In the genomic region with DNA sequence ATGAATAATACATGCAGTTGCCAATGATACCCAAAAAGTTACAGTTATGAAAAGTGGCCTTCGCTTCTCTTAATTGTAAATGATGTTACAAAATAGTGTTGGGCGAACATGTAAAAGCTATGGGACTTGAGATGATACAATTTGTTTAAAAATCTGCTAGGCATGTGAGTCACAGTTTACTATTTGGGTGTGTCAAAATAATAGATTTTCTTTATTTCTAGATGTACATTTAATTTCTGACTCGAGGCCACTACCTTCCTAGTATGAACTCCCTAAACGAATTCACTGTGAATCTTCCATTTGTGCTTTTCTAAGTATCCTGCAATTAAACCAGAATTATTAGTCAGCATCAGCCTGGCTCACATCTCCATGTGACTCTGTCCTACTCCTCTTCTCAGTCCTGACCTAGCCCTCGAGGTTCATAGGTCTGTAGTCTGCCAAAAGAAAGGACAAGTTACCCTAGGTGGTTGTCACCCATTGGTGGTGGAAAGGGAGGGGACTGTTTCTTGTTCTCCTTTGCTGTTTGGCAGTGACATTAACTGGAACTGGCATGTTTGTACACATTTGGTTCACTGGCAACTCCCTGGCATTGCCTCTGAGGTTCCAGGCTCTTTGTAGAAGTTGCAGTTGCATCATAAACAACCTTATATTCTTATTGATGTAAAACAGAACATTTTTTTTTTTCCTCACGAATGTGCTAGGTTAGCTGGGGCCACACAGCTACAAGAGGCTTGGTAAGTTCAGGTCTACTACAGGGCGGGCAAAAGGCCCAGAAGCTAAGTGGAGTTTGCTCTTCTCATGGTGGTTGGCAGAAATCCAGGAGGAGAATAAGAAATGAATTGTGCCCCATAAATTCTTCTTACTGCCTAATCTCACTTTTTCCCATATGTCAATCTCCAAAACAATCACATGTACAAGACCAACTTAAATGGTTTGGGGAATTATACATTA, we compare ENCODE assay signal across 21 cellular contexts.
A peak's percentile ranks its signal among the peaks of the same experiment; 100 is the strongest.
DNase-seq lines count a peak whose midpoint lies in the region; ATAC-seq and TF ChIP-seq lines count a peak whose summit lies in the region.
"Had no signal": no experiment of that assay in that cellular context is flagged by ENCODE, and none has a peak within 500 bp of the region (broad histone marks: within the 10 kb centered on the region; RNA-seq: fewer than 3 reads in every experiment).

No MANE protein-coding gene starts in this region.

- H3K27me3 ChIP-seq in colonic mucosa (no peaks in the 10 kb centered on the region), lower lobe of right lung (ENCODE audit: low read depth) (no peaks in the 10 kb centered on the region), stomach smooth muscle (ENCODE audit: control insufficient read depth in 1 of 2, insufficient read depth in 2 of 2, low read length in 2 of 2) (no peaks in the 10 kb centered on the region)
- H3K27me3 ChIP-seq: Peyer's patch, SJCRH30 had no signal

- DNase-seq in HT-29 (ENCODE audit: low spot score) (peak; percentile 21), colonic mucosa (peak; percentile 27), lower lobe of right lung (peak; percentile 60), NCI-H1694 (lab: John Stamatoyannopoulos, UW) (no peak), SIG-M5 (lab: John Stamatoyannopoulos, UW) (no peak), NCI-H1105 treated with DMSO at 0.1 percent for 48 hours (lab: John Stamatoyannopoulos, UW) (no peak)
- DNase-seq: activated CD4-positive, alpha-beta T cell treated with anti-CD3 and anti-CD28 coated beads for 36 hours; CD4-positive, alpha-beta T cell; EL; HFFc6; naive thymus-derived CD4-positive, alpha-beta T cell; NCI-H1092; NCI-H187 treated with DMSO at 0.1 percent for 48 hours; NCI-H526; psoas muscle; SJCRH30; stimulated activated CD4-positive, alpha-beta T cell treated with anti-CD3 and anti-CD28 coated beads, Interleukin-4, amount 100 ng/mL, for 24 hours; SW 1271 had no signal

- H3K27ac ChIP-seq in colonic mucosa, result no peak overlapping the region
- H3K27ac ChIP-seq in lower lobe of right lung, result no peak overlapping the region
- H3K27ac ChIP-seq in stomach smooth muscle (ENCODE audit: low read length), result peak overlapping the region; percentile 56
- H3K27ac ChIP-seq: psoas muscle, SJCRH30 had no signal

- H3K36me3 ChIP-seq in colonic mucosa (no peaks in the 10 kb centered on the region), lower lobe of right lung (no peaks in the 10 kb centered on the region), stomach smooth muscle (ENCODE audit: control insufficient read depth in 2 of 2, insufficient read depth in 2 of 2, low read length in 2 of 2) (no peaks in the 10 kb centered on the region)
- H3K36me3 ChIP-seq: Peyer's patch, SJCRH30 had no signal

- ATAC-seq in lower lobe of right lung (peak; percentile 64 to 81), HG03045 (IDR thresholded peaks at IDR 0.05; ENCODE audit: unreplicated experiment) (no peak)
- ATAC-seq: activated CD4-positive, alpha-beta T cell treated with anti-CD3 and anti-CD28 coated beads for 36 hours; naive thymus-derived CD4-positive, alpha-beta T cell; psoas muscle had no signal

- no peak overlapping the region for H3K9ac ChIP-seq in colonic mucosa (ENCODE audit: low read depth in 2 of 2, low read length in 2 of 2)
- H3K9ac ChIP-seq in stomach smooth muscle (ENCODE audit: low read length in 2 of 2), result no peak overlapping the region

- H3K9me3 ChIP-seq in colonic mucosa (no peaks in the 10 kb centered on the region), lower lobe of right lung (no peaks in the 10 kb centered on the region), stomach smooth muscle (ENCODE audit: control insufficient read depth in 2 of 2, low read length in 2 of 2) (no peaks in the 10 kb centered on the region)
- H3K9me3 ChIP-seq: Peyer's patch had no signal

- TF ChIP-seq CTCF in colonic mucosa (IDR thresholded peaks at IDR 0.05) (no peak), lower lobe of right lung (IDR thresholded peaks at IDR 0.05) (no peak)

- no peaks in the 10 kb centered on the region for H3K4me1 ChIP-seq in colonic mucosa
- peaks cover 3% of the 10 kb centered on the region for H3K4me1 ChIP-seq in lower lobe of right lung
- H3K4me1 ChIP-seq in stomach smooth muscle (ENCODE audit: control insufficient read depth, insufficient read depth, low read length), result peaks cover 3% of the 10 kb centered on the region
- H3K4me1 ChIP-seq: psoas muscle, SJCRH30 had no signal

- H3K4me3 ChIP-seq in colonic mucosa (no peak overlapping the region), lower lobe of right lung (no peak overlapping the region), stomach smooth muscle (ENCODE audit: low read length in 2 of 2) (peak overlapping the region in 1 of 2 donors; percentile 4)
- H3K4me3 ChIP-seq: Peyer's patch, psoas muscle, SJCRH30 had no signal

- intact Hi-C loops in colonic mucosa (cut with DNase I), result no loop called here
- intact Hi-C loops in lower lobe of right lung (cut with DNase I), result no loop called here

Comparison
In these comparisons a context has a peak if more than half of its experiments do, and no peak if none do; other contexts are left out.
1. DNase-seq: peak in HT-29 (single experiment), colonic mucosa (single experiment) and lower lobe of right lung (single experiment); none in NCI-H1694 (single experiment), SIG-M5 (single experiment) and NCI-H1105 treated with DMSO at 0.1 percent for 48 hours (single experiment).